30 cellular contexts compared by ENCODE assay signal in the genomic region with DNA sequence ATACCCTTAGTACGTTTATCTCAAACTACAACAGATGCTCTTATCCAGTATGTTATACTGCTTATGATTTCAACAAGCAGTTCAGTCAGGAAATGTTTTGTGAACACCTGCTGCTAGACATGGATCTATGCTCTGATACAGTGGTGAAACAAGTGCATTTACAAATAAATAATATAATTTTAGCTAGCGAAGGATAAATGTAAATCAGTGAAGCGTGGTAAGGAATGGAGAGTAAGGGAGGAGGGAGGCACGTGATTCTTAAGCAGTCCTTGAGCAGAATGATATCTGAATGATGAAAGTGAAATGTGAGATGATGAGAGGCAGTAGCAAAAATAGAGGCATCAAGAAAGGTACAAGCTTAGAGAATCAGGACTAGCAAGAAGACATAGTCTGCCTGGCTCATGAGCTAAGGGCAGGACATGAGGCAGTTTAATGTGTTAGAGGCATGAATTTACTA. TPM values are rescaled to one million over a fixed set of nuclear protein-coding genes. Genes with fewer than 3 reads are reported as not detected.
DNase-seq lines count a peak whose midpoint lies in the region; FAIRE-seq and TF ChIP-seq lines count a peak whose summit lies in the region.
"Had no signal": no experiment of that assay in that cellular context is flagged by ENCODE, and none has a peak within 500 bp of the region (broad histone marks: within the 10 kb centered on the region; RNA-seq: fewer than 3 reads in every experiment).

No MANE protein-coding gene starts in this region.

- H3K4me2 ChIP-seq in keratinocyte (ENCODE audit: control insufficient read depth, extremely low read depth, insufficient read depth, low read depth, low read length) = no peak overlapping the region
- H3K4me2 ChIP-seq: PC-9 had no signal

- dilution Hi-C loops in keratinocyte (cut with MboI; ENCODE audit: extremely low pct_ligation_motif_present, low sequenced_read_pairs) = no loop called here

- no peaks in the 10 kb centered on the region for H3K27me3 Mint-ChIP-seq in endothelial cell (ENCODE audit: unreplicated experiment)
- H3K27me3 Mint-ChIP-seq: activated naive CD8-positive, alpha-beta T cell treated with anti-CD3 and anti-CD28 coated beads, Interleukin-2, amount 50 U/mL, for 24 hours; stimulated activated naive B cell treated with anti-CD40 and anti-IgM and Interleukin-4, amounts not matched to agents 10 μg/mL and 1 μg/mL and 100 μg/mL, for 72 hours; T-cell had no signal

- no peak overlapping the region for H3K27ac ChIP-seq in keratinocyte (ENCODE audit: control insufficient read depth, insufficient read depth, low read length)
- H3K27ac ChIP-seq in Peyer's patch = no peak overlapping the region
- H3K27ac ChIP-seq: PC-9, SJSA1, thoracic aorta had no signal

- H2AFZ ChIP-seq in keratinocyte (ENCODE audit: control insufficient read depth, low read length) = no peak overlapping the region
- H2AFZ ChIP-seq: PC-9 had no signal

- H3K9ac ChIP-seq in keratinocyte (ENCODE audit: control insufficient read depth, extremely low read depth, insufficient read depth, low read length) = no peak overlapping the region

- TF ChIP-seq CTCF in D721Med (IDR thresholded peaks at IDR 0.05; ENCODE audit: insufficient read depth, missing control alignments) (no peak), keratinocyte (optimal IDR thresholded peaks at IDR 0.05 in 1 of 3, IDR thresholded peaks at IDR 0.05 in 1 of 3, conservative IDR thresholded peaks at IDR 0.05 in 1 of 3; ENCODE audit: extremely low read depth in 1 of 3, insufficient read depth in 2 of 3, low read length in 3 of 3) (no peak), endothelial cell (IDR thresholded peaks at IDR 0.05; ENCODE audit: unreplicated experiment) (no peak), Peyer's patch (IDR thresholded peaks at IDR 0.05) (no peak)

- H3K27me3 ChIP-seq in keratinocyte (ENCODE audit: control insufficient read depth, extremely low read depth, insufficient read depth, low read length) (no peaks in the 10 kb centered on the region), Peyer's patch (no peaks in the 10 kb centered on the region)
- H3K27me3 ChIP-seq: heart left ventricle, SJSA1, spleen, uterus had no signal

- FAIRE-seq in D721Med (lab: Jason Lieb, UNC) = peak; percentile 66
- FAIRE-seq in keratinocyte (lab: Jason Lieb, UNC) = peak; percentile 5
- FAIRE-seq: A204.1, GM12892 had no signal

- TF ChIP-seq POLR2A in Peyer's patch (IDR thresholded peaks at IDR 0.05) = no peak

- H3K36me3 Mint-ChIP-seq in endothelial cell (ENCODE audit: low read depth, unreplicated experiment) = peaks cover 16% of the 10 kb centered on the region

- H3K4me1 ChIP-seq in keratinocyte (ENCODE audit: control insufficient read depth, extremely low read depth, insufficient read depth, low read length) (peaks cover 4% of the 10 kb centered on the region), Peyer's patch (peaks cover 0 to 7% (median under 1%) of the 10 kb centered on the region in 4 donors)

- H3K4me1 Mint-ChIP-seq in endothelial cell (ENCODE audit: unreplicated experiment) = peaks cover 10% of the 10 kb centered on the region

- peak; percentile 77 for DNase-seq in NCI-H2171 treated with DMSO at 0.1 percent for 48 hours (lab: John Stamatoyannopoulos, UW)
- DNase-seq in NCI-H2171 (lab: John Stamatoyannopoulos, UW) = no peak
- no peak for DNase-seq in D721Med (ENCODE audit: insufficient read length, low spot score)
- peak; percentile 83 for DNase-seq in NCI-H187 treated with DMSO at 0.1 percent for 48 hours (lab: John Stamatoyannopoulos, UW)
- DNase-seq in keratinocyte (ENCODE audit: low read depth, low spot score) = no peak
- no peak for DNase-seq in endothelial cell (ENCODE audit: low spot score)
- DNase-seq in stimulated activated CD8-positive, alpha-beta memory T cell treated with anti-CD3 and anti-CD28 coated beads, Interleukin-4, amount 100 ng/mL, for 48 hours = no peak
- DNase-seq in Peyer's patch = no peak
- DNase-seq: activated CD4-positive, alpha-beta T cell treated with anti-CD3 and anti-CD28 coated beads for 1 hour; activated gamma-delta T cell treated with Interleukin-2 at 50 U/mL for 16 hours; activated naive CD8-positive, alpha-beta T cell treated with anti-CD3 and anti-CD28 coated beads, Interleukin-2, amount 50 U/mL, for 24 hours; AML-193; cerebellar nuclear complex; heart left ventricle; left cardiac atrium; mesenchymal stem cell; NCI-H1105; NCI-H226; nucleus accumbens; PC-9; spleen; stimulated activated CD4-positive, alpha-beta T cell treated with anti-CD3 and anti-CD28 coated beads, Interleukin-4, amount 100 ng/mL, for 1 hour; stimulated activated naive B cell treated with anti-CD40 and anti-IgM and Interleukin-4, amounts not matched to agents 10 μg/mL and 1 μg/mL and 100 μg/mL, for 72 hours; T-cell; uterus had no signal

- H3K79me2 ChIP-seq in keratinocyte (ENCODE audit: control insufficient read depth, insufficient read depth, low read length) = peaks cover 46% of the 10 kb centered on the region

- H3K27ac Mint-ChIP-seq in endothelial cell (ENCODE audit: unreplicated experiment) = no peak overlapping the region
- H3K27ac Mint-ChIP-seq: activated naive CD8-positive, alpha-beta T cell treated with anti-CD3 and anti-CD28 coated beads, Interleukin-2, amount 50 U/mL, for 24 hours; stimulated activated naive B cell treated with anti-CD40 and anti-IgM and Interleukin-4, amounts not matched to agents 10 μg/mL and 1 μg/mL and 100 μg/mL, for 72 hours; T-cell had no signal

- no peaks in the 10 kb centered on the region for H4K20me1 ChIP-seq in keratinocyte (ENCODE audit: control insufficient read depth, extremely low read depth, insufficient read depth, low read length)

- H3K36me3 ChIP-seq in keratinocyte (ENCODE audit: control insufficient read depth in 2 of 2, extremely low read depth in 1 of 2, insufficient read depth in 2 of 2, low read length in 2 of 2) (peaks cover 3 to 4% of the 10 kb centered on the region in 2 experiments), Peyer's patch (peaks cover 0 to 25% (median 0%) of the 10 kb centered on the region in 3 donors)
- H3K36me3 ChIP-seq: uterus had no signal

- no peak overlapping the region for H3K4me3 Mint-ChIP-seq in endothelial cell (ENCODE audit: unreplicated experiment)
- H3K4me3 Mint-ChIP-seq: activated naive CD8-positive, alpha-beta T cell treated with anti-CD3 and anti-CD28 coated beads, Interleukin-2, amount 50 U/mL, for 24 hours; stimulated activated naive B cell treated with anti-CD40 and anti-IgM and Interleukin-4, amounts not matched to agents 10 μg/mL and 1 μg/mL and 100 μg/mL, for 72 hours; T-cell had no signal

- H3K4me3 ChIP-seq in keratinocyte (ENCODE audit: control insufficient read depth in 2 of 3, extremely low read depth in 1 of 3, insufficient read depth in 2 of 3, low read depth in 1 of 3, low read length in 3 of 3) = no peak overlapping the region
- no peak overlapping the region for H3K4me3 ChIP-seq in Peyer's patch
- H3K4me3 ChIP-seq: HAP-1, heart left ventricle, PC-9, SJSA1, spleen, thoracic aorta, uterus had no signal

- no peaks in the 10 kb centered on the region for H3K9me3 Mint-ChIP-seq in endothelial cell (ENCODE audit: unreplicated experiment)
- H3K9me3 Mint-ChIP-seq: activated naive CD8-positive, alpha-beta T cell treated with anti-CD3 and anti-CD28 coated beads, Interleukin-2, amount 50 U/mL, for 24 hours; stimulated activated naive B cell treated with anti-CD40 and anti-IgM and Interleukin-4, amounts not matched to agents 10 μg/mL and 1 μg/mL and 100 μg/mL, for 72 hours; T-cell had no signal

- no peaks in the 10 kb centered on the region for H3K9me1 ChIP-seq in keratinocyte (ENCODE audit: control insufficient read depth, extremely low read depth, insufficient read depth, low read length)

- H3K9me3 ChIP-seq in keratinocyte (ENCODE audit: control insufficient read depth, low read depth, low read length) (no peaks in the 10 kb centered on the region), Peyer's patch (no peaks in the 10 kb centered on the region)
- H3K9me3 ChIP-seq: HAP-1, heart left ventricle, SJSA1, spleen, thoracic aorta, uterus had no signal

RNA-seq across cellular contexts. Expression of a gene that starts 6.3 kb away (rescaled TPM):
- 21.5 to 32.6 TPM (median 30.9 TPM) in 3 replicates for polyA plus RNA-seq in keratinocyte
- polyA plus RNA-seq in keratinocyte (2011; ENCODE audit: low read depth) = 17.8 TPM
- 12.5 and 21.4 TPM in 2 replicates for polyA plus RNA-seq in keratinocyte (2011; cell fraction: cytosol; rRNA removed)
- polyA plus RNA-seq in keratinocyte (2011; cell fraction: nucleus; rRNA removed) = 22.8 and 26.7 TPM in 2 replicates
- 18.0 and 34.0 TPM in 2 replicates for polyA plus RNA-seq in keratinocyte (2012; ENCODE audit: low replicate concordance)
- polyA minus RNA-seq in keratinocyte = 2.8 to 29.1 TPM (median 16.9 TPM) in 3 replicates
- polyA minus RNA-seq in keratinocyte (2011; cell fraction: cytosol; rRNA and poly(A)+ RNA removed) = 17.6 TPM
- polyA minus RNA-seq in keratinocyte (2011; cell fraction: nucleus; rRNA and poly(A)+ RNA removed) = 16.5 TPM in 2 replicates
- 35.4 TPM for total RNA-seq in endothelial cell (ENCODE audit: unreplicated experiment)
- total RNA-seq in Peyer's patch = 10 to 100 TPM; 11.3 to 18.2 (median 14.9) TPM

Comparison
In these comparisons a context has a peak if more than half of its experiments do, and no peak if none do; other contexts are left out.
1. DNase-seq: peak in NCI-H2171 treated with DMSO at 0.1 percent for 48 hours (single experiment) and NCI-H187 treated with DMSO at 0.1 percent for 48 hours (single experiment); none in NCI-H2171 (single experiment), D721Med (single experiment), keratinocyte (single experiment), endothelial cell (single experiment), stimulated activated CD8-positive, alpha-beta memory T cell treated with anti-CD3 and anti-CD28 coated beads, Interleukin-4, amount 100 ng/mL, for 48 hours (single experiment) and Peyer's patch (0 of 3).